In genomic region chr19:5117421-5117820, GRCh38 we compare ENCODE assay signal across 24 cellular contexts.
"Had no signal": no experiment of that assay in that cellular context is flagged by ENCODE, and none has a peak within 500 bp of the region (broad histone marks: within the 10 kb centered on the region; RNA-seq: fewer than 3 reads in every experiment).

No MANE protein-coding gene starts in this region.

- H3K4me2 ChIP-seq: smooth muscle cell had no signal

- H3K9me3 ChIP-seq: sigmoid colon, transverse colon had no signal

- H3K27ac ChIP-seq: foreskin keratinocyte, sigmoid colon, transverse colon, VCaP had no signal

- H3K4me3 ChIP-seq: lung, sigmoid colon, smooth muscle cell, transverse colon had no signal

- H3K9me3 Mint-ChIP-seq: activated T-cell treated with anti-CD3 and anti-CD28 coated beads, Interleukin-2, amount 50 U/mL, for 4 hours; immature natural killer cell; T-helper 2 cell treated with Interferon-gamma antibody and Interleukin-4, amounts not matched to agents 5 μg/mL and 100 μg/mL, for 36 hours had no signal

- H3K27me3 ChIP-seq: foreskin keratinocyte, sigmoid colon, transverse colon had no signal

- FAIRE-seq: urothelium cell line had no signal

- ATAC-seq: activated CD8-positive, alpha-beta T cell treated with anti-CD3 and anti-CD28 coated beads, Interleukin-2, amount 10 ng/mL, durations not matched to agents 7 days and 5 days; activated T-cell treated with anti-CD3 and anti-CD28 coated beads, Interleukin-2, amount 50 U/mL, for 4 hours; foreskin keratinocyte; left lobe of liver; naive thymus-derived CD4-positive, alpha-beta T cell; stimulated activated naive B cell treated with anti-CD40 and anti-IgM and Interleukin-4, amounts not matched to agents 10 μg/mL and 1 μg/mL and 100 μg/mL, for 72 hours had no signal

- H3K27ac Mint-ChIP-seq: activated CD8-positive, alpha-beta T cell treated with anti-CD3 and anti-CD28 coated beads, Interleukin-2, amount 10 ng/mL, durations not matched to agents 7 days and 5 days; activated naive CD4-positive, alpha-beta T cell treated with anti-CD3 and anti-CD28 coated beads for 36 hours; naive thymus-derived CD4-positive, alpha-beta T cell; stimulated activated naive B cell treated with anti-CD40 and anti-IgM and Interleukin-4, amounts not matched to agents 10 μg/mL and 1 μg/mL and 100 μg/mL, for 72 hours; T-helper 2 cell treated with Interferon-gamma antibody and Interleukin-4, amounts not matched to agents 5 μg/mL and 100 μg/mL, for 36 hours had no signal

- H3K4me3 Mint-ChIP-seq: activated CD8-positive, alpha-beta T cell treated with anti-CD3 and anti-CD28 coated beads, Interleukin-2, amount 10 ng/mL, durations not matched to agents 7 days and 5 days; activated naive CD4-positive, alpha-beta T cell treated with anti-CD3 and anti-CD28 coated beads for 36 hours; activated T-cell treated with anti-CD3 and anti-CD28 coated beads, Interleukin-2, amount 50 U/mL, for 4 hours; naive thymus-derived CD4-positive, alpha-beta T cell; neural crest cell; stimulated activated naive B cell treated with anti-CD40 and anti-IgM and Interleukin-4, amounts not matched to agents 10 μg/mL and 1 μg/mL and 100 μg/mL, for 72 hours; T-helper 2 cell treated with Interferon-gamma antibody and Interleukin-4, amounts not matched to agents 5 μg/mL and 100 μg/mL, for 36 hours had no signal

- DNase-seq: activated CD4-positive, alpha-beta T cell treated with anti-CD3 and anti-CD28 coated beads for 1 hour; activated CD4-positive, alpha-beta T cell treated with anti-CD3 and anti-CD28 coated beads, Interleukin-2, amount 50 U/mL, for 1 hour; activated CD8-positive, alpha-beta T cell treated with anti-CD3 and anti-CD28 coated beads, Interleukin-2, amount 10 ng/mL, durations not matched to agents 7 days and 5 days; activated effector memory CD4-positive, alpha-beta T cell treated with Interleukin-2 at 50 U/mL for 16 hours; activated naive CD4-positive, alpha-beta T cell treated with anti-CD3 and anti-CD28 coated beads for 36 hours; activated T-cell treated with anti-CD3 and anti-CD28 coated beads, Interleukin-2, amount 50 U/mL, for 4 hours; amygdala; dermis blood vessel endothelial cell; effector CD8-positive, alpha-beta T cell; foreskin keratinocyte; immature natural killer cell; naive thymus-derived CD4-positive, alpha-beta T cell; posterior cingulate gyrus; sigmoid colon; stimulated activated CD4-positive, alpha-beta T cell treated with anti-CD3 and anti-CD28 coated beads, Interleukin-15, amount 100 ng/mL, for 24 hours; stimulated activated naive B cell treated with anti-CD40 and anti-IgM and Interleukin-4, amounts not matched to agents 10 μg/mL and 1 μg/mL and 100 μg/mL, for 72 hours; transverse colon had no signal

- H3K27me3 Mint-ChIP-seq: naive thymus-derived CD4-positive, alpha-beta T cell; stimulated activated naive B cell treated with anti-CD40 and anti-IgM and Interleukin-4, amounts not matched to agents 10 μg/mL and 1 μg/mL and 100 μg/mL, for 72 hours had no signal

- H3K4me1 ChIP-seq: foreskin keratinocyte, transverse colon had no signal
